ENCODE assay signal across 9 cellular contexts in the genomic region with DNA sequence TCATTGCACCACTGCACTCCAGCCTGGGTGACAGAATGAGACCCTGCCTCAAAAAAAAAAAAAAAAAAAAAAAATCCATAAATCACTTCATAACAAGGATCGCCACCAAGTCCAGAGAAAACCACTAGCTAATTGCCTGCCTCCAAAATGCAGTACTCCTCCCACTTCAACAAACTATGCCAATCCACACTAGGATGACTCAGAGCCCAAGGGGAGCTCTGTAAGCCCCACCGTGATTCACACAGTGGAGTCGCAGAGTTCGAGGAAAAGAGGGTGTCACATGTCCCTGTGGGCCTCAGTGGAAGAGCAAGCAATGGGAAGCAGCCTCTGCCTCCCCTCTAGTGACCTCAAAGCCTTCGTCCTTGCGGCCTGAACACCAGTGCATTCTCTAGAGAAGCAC. TPM values are rescaled to one million over a fixed set of nuclear protein-coding genes. Genes with fewer than 3 reads are reported as not detected.
A peak's percentile ranks its signal among the peaks of the same experiment; 100 is the strongest.
DNase-seq lines count a peak whose midpoint lies in the region; ATAC-seq and TF ChIP-seq lines count a peak whose summit lies in the region.
"Had no signal": no experiment of that assay in that cellular context is flagged by ENCODE, and none has a peak within 500 bp of the region (broad histone marks: within the 10 kb centered on the region; RNA-seq: fewer than 3 reads in every experiment).

No MANE protein-coding gene starts in this region.

- H3K4me3 Mint-ChIP-seq in neural progenitor cell = no peak overlapping the region

- no peak overlapping the region for H2BK120ac ChIP-seq in mesenchymal stem cell (ENCODE audit: low read depth, low read length)

- H2BK5ac ChIP-seq in mesenchymal stem cell (ENCODE audit: low read depth, low read length, poor library complexity, severe bottlenecking) = no peak overlapping the region

- no peaks in the 10 kb centered on the region for H3K9me3 Mint-ChIP-seq in neural progenitor cell

- peaks cover 0 to 17% of the 10 kb centered on the region in 2 donors for H3K4me1 ChIP-seq in adrenal gland (replicated peaks in 1 of 2)
- peaks cover 25% of the 10 kb centered on the region for H3K4me1 ChIP-seq in mesenchymal stem cell (ENCODE audit: control insufficient read depth, insufficient read depth, low read depth, low read length)
- H3K4me1 ChIP-seq in neural progenitor cell = no peaks in the 10 kb centered on the region

- peaks cover 85% of the 10 kb centered on the region for H3K79me2 ChIP-seq in neural progenitor cell (ENCODE audit: low read depth)

- H3F3A ChIP-seq in neural progenitor cell (ENCODE audit: low read depth) = peaks cover 32% of the 10 kb centered on the region

- ATAC-seq in GM18502 (IDR thresholded peaks at IDR 0.05; ENCODE audit: poor library complexity, unreplicated experiment) (no peak), HG02840 (IDR thresholded peaks at IDR 0.05; ENCODE audit: low FRiP score, unreplicated experiment) (no peak)

- H3K27me3 Mint-ChIP-seq in neural progenitor cell (ENCODE audit: insufficient read depth, low read depth) = peaks cover 6% of the 10 kb centered on the region

- no peak overlapping the region for H4K91ac ChIP-seq in mesenchymal stem cell (ENCODE audit: low read length)

- peaks cover 31% of the 10 kb centered on the region for H3K79me1 ChIP-seq in mesenchymal stem cell (replicated peaks; ENCODE audit: low read length, poor library complexity, severe bottlenecking)

- H3K36me3 Mint-ChIP-seq in neural progenitor cell = peaks cover 60% of the 10 kb centered on the region

- H3K9me3 ChIP-seq in adrenal gland (replicated peaks in 1 of 3) = no peaks in the 10 kb centered on the region
- no peaks in the 10 kb centered on the region for H3K9me3 ChIP-seq in mesenchymal stem cell (ENCODE audit: control insufficient read depth, low read length)
- no peaks in the 10 kb centered on the region for H3K9me3 ChIP-seq in neural progenitor cell (ENCODE audit: low read depth)

- no peak overlapping the region for H2BK12ac ChIP-seq in mesenchymal stem cell (ENCODE audit: low read length in 2 of 2)

- H4K8ac ChIP-seq in mesenchymal stem cell (ENCODE audit: low read length) = no peak overlapping the region

- H3K36me3 ChIP-seq in adrenal gland (replicated peaks in 1 of 2) = peaks cover 0 to 99% of the 10 kb centered on the region in 2 donors
- peaks cover 88 to 94% of the 10 kb centered on the region in 2 experiments for H3K36me3 ChIP-seq in mesenchymal stem cell (ENCODE audit: control insufficient read depth in 1 of 2, insufficient read depth in 2 of 2, low read depth in 1 of 2, low read length in 2 of 2)
- no peaks in the 10 kb centered on the region for H3K36me3 ChIP-seq in neural progenitor cell

- H3K4me1 Mint-ChIP-seq in neural progenitor cell = no peaks in the 10 kb centered on the region

- peaks cover 97% of the 10 kb centered on the region for H4K20me1 ChIP-seq in neural progenitor cell (ENCODE audit: low read depth)

- no peaks in the 10 kb centered on the region for H3K27me3 ChIP-seq in adrenal gland
- H3K27me3 ChIP-seq in mesenchymal stem cell (ENCODE audit: control insufficient read depth in 1 of 2, insufficient read depth in 1 of 2, low read length in 2 of 2) = no peaks in the 10 kb centered on the region
- no peaks in the 10 kb centered on the region for H3K27me3 ChIP-seq in neural progenitor cell

- TF ChIP-seq POLR2A in adrenal gland (IDR thresholded peaks at IDR 0.05) = peak in 1 of 2 donors; percentile 30

- no peak overlapping the region for H3K4me2 ChIP-seq in mesenchymal stem cell (ENCODE audit: low read length, poor library complexity, severe bottlenecking)
- H3K4me2 ChIP-seq in neural progenitor cell = no peak overlapping the region

- no peak overlapping the region for H3K14ac ChIP-seq in mesenchymal stem cell (ENCODE audit: low read length in 2 of 2)

- intact Hi-C loops in adrenal gland (cut with DNase I) = no loop called here

- 36 to 49% (median 39%) methylated on average over 6 of the region's 6 CpGs for WGBS in adrenal gland, 4 donors
- WGBS in mesenchymal stem cell = 28% methylated on average over 6 of the region's 6 CpGs

- no peak overlapping the region for H3K27ac Mint-ChIP-seq in neural progenitor cell

- peak overlapping the region in 1 of 2 experiments; percentile 42 for H3K18ac ChIP-seq in mesenchymal stem cell (ENCODE audit: low read depth in 1 of 2, low read length in 2 of 2)

- H3K4ac ChIP-seq in mesenchymal stem cell (ENCODE audit: low read depth in 1 of 2, low read length in 2 of 2) = no peak overlapping the region

- H2BK15ac ChIP-seq in mesenchymal stem cell (ENCODE audit: low read depth, poor library complexity, severe bottlenecking) = no peak overlapping the region

- DNase-seq in AG09309 (ENCODE audit: low read depth) (peak; percentile 72), HPDE6-E6E7 (ENCODE audit: extremely low spot score) (peak; percentile 90), adrenal gland (peak; percentile 60 to 90 (median 82)), mesenchymal stem cell (peak; percentile 95), T-helper 2 cell (no peak), neural progenitor cell (ENCODE audit: low spot score) (no peak)
- DNase-seq: activated effector memory CD4-positive, alpha-beta T cell treated with anti-CD3 and anti-CD28 coated beads, Interleukin-2, amount 50 U/mL, for 16 hours had no signal

- H2AK5ac ChIP-seq in mesenchymal stem cell (ENCODE audit: low read length, severe bottlenecking) = no peak overlapping the region

- TF ChIP-seq CTCF in AG09309 (IDR thresholded peaks at IDR 0.05; ENCODE audit: control insufficient read depth, insufficient read depth, low read depth, low read length, missing control alignments) = no peak
- TF ChIP-seq CTCF in adrenal gland (IDR thresholded peaks at IDR 0.05) = no peak
- TF ChIP-seq CTCF in neural progenitor cell (IDR thresholded peaks at IDR 0.05) = no peak

- H3K9ac ChIP-seq in mesenchymal stem cell (ENCODE audit: low read length) = no peak overlapping the region
- H3K9ac ChIP-seq in neural progenitor cell = no peak overlapping the region

- H3K27ac ChIP-seq in adrenal gland = peak overlapping the region in 3 of 5 donors; percentile 67 to 74 (median 70)
- peak overlapping the region; percentile 5 for H3K27ac ChIP-seq in mesenchymal stem cell (ENCODE audit: low read length, poor library complexity, severe bottlenecking)
- no peak overlapping the region for H3K27ac ChIP-seq in neural progenitor cell

- H3K4me3 ChIP-seq in AG09309 (ENCODE audit: control insufficient read depth, low read depth, low read length) = no peak overlapping the region
- no peak overlapping the region for H3K4me3 ChIP-seq in adrenal gland
- H3K4me3 ChIP-seq in mesenchymal stem cell (ENCODE audit: insufficient read depth in 1 of 2, low read depth in 1 of 2, low read length in 2 of 2) = peak overlapping the region in 1 of 2 experiments; percentile 55
- no peak overlapping the region for H3K4me3 ChIP-seq in neural progenitor cell

- H3K23ac ChIP-seq in mesenchymal stem cell (ENCODE audit: low read length in 2 of 2) = no peak overlapping the region

- H2AFZ ChIP-seq in mesenchymal stem cell (ENCODE audit: low read depth, low read length) (no peak overlapping the region), neural progenitor cell (replicated peaks) (no peak overlapping the region)

RNA-seq across cellular contexts. Expression of gene SNHG17, which starts 9.1 kb away (rescaled TPM):
- total RNA-seq in adrenal gland (10 to 100 TPM in 6 of 8 donors, 1 to 10 TPM in 2; 6.4 to 67.8 (median 19.2) TPM), neural progenitor cell (ENCODE audit: low replicate concordance) (8.0 and 12.8 TPM in 2 replicates)
- polyA plus RNA-seq in adrenal gland = 10 to 100 TPM; 38.5 to 68.0 (median 57.8) TPM
- polyA plus RNA-seq in mesenchymal stem cell (2013, experiment 1 of 2) = 33.0 TPM
- 30.3 TPM for polyA plus RNA-seq in mesenchymal stem cell (2013, experiment 2 of 2)

RNA-seq across cellular contexts. Expression of gene RALGAPB, which starts 46.6 kb away (rescaled TPM):
- total RNA-seq in adrenal gland (10 to 100 TPM; 23.9 to 44.7 (median 34.4) TPM), neural progenitor cell (ENCODE audit: low replicate concordance) (27.3 and 39.1 TPM in 2 replicates)
- polyA plus RNA-seq in adrenal gland = 10 to 100 TPM; 11.7 to 34.7 (median 15.6) TPM
- polyA plus RNA-seq in mesenchymal stem cell (2013, experiment 1 of 2) = 17.5 TPM
- polyA plus RNA-seq in mesenchymal stem cell (2013, experiment 2 of 2) = 16.6 TPM

Comparison
In these comparisons a context has a peak if more than half of its experiments do, and no peak if none do; other contexts are left out.
1. DNase-seq: peak in AG09309 (single experiment), HPDE6-E6E7 (single experiment), adrenal gland (7 of 7) and mesenchymal stem cell (single experiment); none in T-helper 2 cell (0 of 5) and neural progenitor cell (single experiment).